8 cellular contexts compared by ENCODE assay signal in genomic region chr1:8463144-8463927, GRCh38.
DNase-seq lines count a peak whose midpoint lies in the region; ATAC-seq and TF ChIP-seq lines count a peak whose summit lies in the region.

No MANE protein-coding gene starts in this region.

- no peak for TF ChIP-seq EP300 in esophagus muscularis mucosa (IDR thresholded peaks at IDR 0.05)

- H3K36me3 Mint-ChIP-seq in neural crest cell (ENCODE audit: low read depth): no peaks in the 10 kb centered on the region

- H3K9me3 ChIP-seq in SJSA1 (replicated peaks): no peaks in the 10 kb centered on the region
- H3K9me3 ChIP-seq in esophagus muscularis mucosa: no peaks in the 10 kb centered on the region

- no peak for TF ChIP-seq POLR2A in esophagus muscularis mucosa (IDR thresholded peaks at IDR 0.05; ENCODE audit: low read depth)

- peaks cover 34% of the 10 kb centered on the region for H3K4me1 ChIP-seq in SJSA1 (replicated peaks)
- H3K4me1 ChIP-seq in esophagus muscularis mucosa: peaks cover 47 to 85% (median 75%) of the 10 kb centered on the region in 4 donors

- no peak overlapping the region for H3K4me3 ChIP-seq in SJSA1
- H3K4me3 ChIP-seq in esophagus muscularis mucosa: peak overlapping the region; percentile 12 to 29 (median 24)

- H3K27me3 Mint-ChIP-seq in neural crest cell (ENCODE audit: low read depth): no peaks in the 10 kb centered on the region

- TF ChIP-seq CTCF in esophagus muscularis mucosa (IDR thresholded peaks at IDR 0.05): no peak
- TF ChIP-seq CTCF in neural crest cell (conservative IDR thresholded peaks at IDR 0.05): no peak

- H3K4me3 Mint-ChIP-seq in neural crest cell: peak overlapping the region; percentile 58

- intact Hi-C loops in esophagus muscularis mucosa (cut with DNase I): no loop called here

- H3K27ac ChIP-seq in SJSA1: peak overlapping the region; percentile 40
- peak overlapping the region; percentile 80 to 86 (median 84) for H3K27ac ChIP-seq in esophagus muscularis mucosa (replicated peaks in 1 of 4)

- ATAC-seq in GM21723 (IDR thresholded peaks at IDR 0.05; ENCODE audit: unreplicated experiment): no peak
- ATAC-seq in activated CD4-positive, CD25-positive, alpha-beta regulatory T cell treated with anti-CD3 and anti-CD28 coated beads, Interleukin-2, amount 50 U/mL, for 24 hours: no peak

- no peaks in the 10 kb centered on the region for H3K27me3 ChIP-seq in SJSA1 (replicated peaks)
- no peaks in the 10 kb centered on the region for H3K27me3 ChIP-seq in esophagus muscularis mucosa

- H3K4me1 Mint-ChIP-seq in neural crest cell: peaks cover 81% of the 10 kb centered on the region

- 6% methylated on average over 8 of the region's 8 CpGs for WGBS in esophagus muscularis mucosa

- H3K36me3 ChIP-seq in SJSA1: no peaks in the 10 kb centered on the region
- peaks cover 0 to 9% (median 0%) of the 10 kb centered on the region in 4 donors for H3K36me3 ChIP-seq in esophagus muscularis mucosa

- H3K27ac Mint-ChIP-seq in neural crest cell (ENCODE audit: unreplicated experiment): peak overlapping the region; percentile 91

- no peaks in the 10 kb centered on the region for H3K9me3 Mint-ChIP-seq in neural crest cell

- DNase-seq in NCI-H748 (lab: John Stamatoyannopoulos, UW; ENCODE audit: unreplicated experiment) (peak; percentile 17), NCI-H748 treated with DMSO at 0.1 percent for 48 hours (lab: John Stamatoyannopoulos, UW) (no peak), SJSA1 (ENCODE audit: low read depth in 1 of 2, low spot score in 2 of 2) (peak in 1 of 2 experiments; percentile 64), esophagus muscularis mucosa (ENCODE audit: extremely low spot score) (no peak), neural crest cell (ENCODE audit: low read depth, low spot score) (no peak), cerebellum (ENCODE audit: low spot score) (no peak)
